8 cellular contexts compared by ENCODE assay signal in the genomic region with DNA sequence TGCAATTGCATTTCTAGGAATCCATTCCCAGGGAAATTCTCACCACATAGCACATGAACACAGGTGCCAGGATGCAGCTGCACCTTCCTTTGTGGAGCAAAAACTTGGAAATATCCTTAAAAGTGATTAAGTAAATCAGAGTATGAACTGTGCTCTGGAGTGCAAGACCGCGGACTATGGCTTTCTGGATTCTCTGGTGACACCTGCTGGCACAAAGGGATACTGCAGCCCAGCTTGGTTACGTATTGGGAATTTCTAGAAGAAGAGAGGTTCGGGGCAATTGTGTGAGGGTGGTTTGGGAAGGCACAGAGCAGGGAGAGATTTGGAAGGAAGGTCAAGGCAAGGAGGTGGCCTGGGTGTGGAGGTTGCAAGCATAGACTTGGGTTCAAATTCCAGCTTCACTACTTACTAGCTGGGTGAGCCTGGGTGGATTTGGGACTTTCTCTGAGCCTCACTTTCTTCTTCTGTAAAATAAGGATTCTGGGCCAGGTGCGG. TPM values are rescaled to one million over a fixed set of nuclear protein-coding genes. Genes with fewer than 3 reads are reported as not detected.
A peak's percentile ranks its signal among the peaks of the same experiment; 100 is the strongest.
DNase-seq lines count a peak whose midpoint lies in the region; ATAC-seq and TF ChIP-seq lines count a peak whose summit lies in the region.

No MANE protein-coding gene starts in this region.

- H2AFZ ChIP-seq in fibroblast of lung (ENCODE audit: low read length): no peak overlapping the region
- no peak overlapping the region for H2AFZ ChIP-seq in neural progenitor cell (replicated peaks)

- no peaks in the 10 kb centered on the region for H4K20me1 ChIP-seq in fibroblast of lung (ENCODE audit: control insufficient read depth, extremely low read depth, insufficient read depth, low read length)
- H4K20me1 ChIP-seq in neural progenitor cell (ENCODE audit: low read depth): no peaks in the 10 kb centered on the region

- peaks cover 10% of the 10 kb centered on the region for H3K4me1 ChIP-seq in CD4-positive, CD25-positive, alpha-beta regulatory T cell (ENCODE audit: control insufficient read depth, insufficient read depth, low read length, poor library complexity, severe bottlenecking)
- peaks cover 11% of the 10 kb centered on the region for H3K4me1 ChIP-seq in fibroblast of lung (ENCODE audit: control insufficient read depth, extremely low read depth, insufficient read depth, low read length)
- peaks cover 14% of the 10 kb centered on the region for H3K4me1 ChIP-seq in neural progenitor cell
- H3K4me1 ChIP-seq in suprapubic skin: peaks cover 44% of the 10 kb centered on the region

- no peak overlapping the region for H3K27ac ChIP-seq in CD4-positive, CD25-positive, alpha-beta regulatory T cell (ENCODE audit: insufficient read depth, low read length, poor library complexity, severe bottlenecking)
- H3K27ac ChIP-seq in fibroblast of lung (ENCODE audit: insufficient read depth, low read length) (no peak overlapping the region), neural progenitor cell (no peak overlapping the region), suprapubic skin (no peak overlapping the region)

- no peak overlapping the region for H3K4me2 ChIP-seq in fibroblast of lung (ENCODE audit: extremely low read depth, insufficient read depth, low read length)
- H3K4me2 ChIP-seq in neural progenitor cell: no peak overlapping the region

- H3K9ac ChIP-seq in fibroblast of lung (ENCODE audit: insufficient read depth, low read length) (no peak overlapping the region), neural progenitor cell (no peak overlapping the region)

- no peaks in the 10 kb centered on the region for H3K36me3 Mint-ChIP-seq in CD4-positive, CD25-positive, alpha-beta regulatory T cell
- no peaks in the 10 kb centered on the region for H3K36me3 Mint-ChIP-seq in neural progenitor cell

- peaks cover 11% of the 10 kb centered on the region for H3K27me3 Mint-ChIP-seq in CD4-positive, CD25-positive, alpha-beta regulatory T cell
- peaks cover 5% of the 10 kb centered on the region for H3K27me3 Mint-ChIP-seq in neural progenitor cell (ENCODE audit: insufficient read depth, low read depth)

- ATAC-seq in CD4-positive, CD25-positive, alpha-beta regulatory T cell (ENCODE audit: low read depth in 2 of 2): peak; percentile 55 to 57
- ATAC-seq in HG03175 (IDR thresholded peaks at IDR 0.05; ENCODE audit: unreplicated experiment): no peak

- TF ChIP-seq POLR2A in suprapubic skin (IDR thresholded peaks at IDR 0.05): no peak

- no peak overlapping the region for H3K4me3 ChIP-seq in CD4-positive, CD25-positive, alpha-beta regulatory T cell (ENCODE audit: low read depth, low read length)
- H3K4me3 ChIP-seq in fibroblast of lung (replicated peaks in 1 of 4; ENCODE audit: control extremely low read depth in 1 of 4, insufficient read depth in 1 of 4, low read depth in 3 of 4, low read length in 4 of 4): no peak overlapping the region
- no peak overlapping the region for H3K4me3 ChIP-seq in neural progenitor cell
- no peak overlapping the region for H3K4me3 ChIP-seq in suprapubic skin

- peak; percentile 69 to 76 (median 72) for DNase-seq in CD4-positive, CD25-positive, alpha-beta regulatory T cell
- DNase-seq in HS-5 (ENCODE audit: low read depth): peak; percentile 97
- DNase-seq in OCI-M1 (lab: John Stamatoyannopoulos, UW): peak; percentile 90
- DNase-seq in activated T-cell treated with anti-CD3 and anti-CD28 coated beads, Interleukin-2, amount 50 U/mL, for 1 hour: peak; percentile 91
- DNase-seq in fibroblast of lung (ENCODE audit: low read depth in 2 of 2): peak; percentile 57 to 82
- peak; percentile 71 for DNase-seq in neural progenitor cell (ENCODE audit: low spot score)
- DNase-seq in suprapubic skin (ENCODE audit: low spot score in 2 of 2): peak; percentile 88 to 89

- no peaks in the 10 kb centered on the region for H3K9me3 ChIP-seq in CD4-positive, CD25-positive, alpha-beta regulatory T cell (ENCODE audit: control insufficient read depth in 2 of 2, low read length in 2 of 2)
- H3K9me3 ChIP-seq in fibroblast of lung (ENCODE audit: control insufficient read depth, insufficient read depth, low read depth, low read length): no peaks in the 10 kb centered on the region
- H3K9me3 ChIP-seq in neural progenitor cell (ENCODE audit: low read depth): no peaks in the 10 kb centered on the region
- H3K9me3 ChIP-seq in suprapubic skin: no peaks in the 10 kb centered on the region

- WGBS in suprapubic skin: 25% methylated on average over 5 of the region's 5 CpGs

- peak overlapping the region in 1 of 3 donors; percentile 0 for H3K27ac Mint-ChIP-seq in CD4-positive, CD25-positive, alpha-beta regulatory T cell
- peak overlapping the region; percentile 4 for H3K27ac Mint-ChIP-seq in neural progenitor cell

- H3K79me2 ChIP-seq in fibroblast of lung (ENCODE audit: control insufficient read depth, insufficient read depth, low read length) (no peaks in the 10 kb centered on the region), neural progenitor cell (ENCODE audit: low read depth) (no peaks in the 10 kb centered on the region)

- peaks cover 0 to 17% (median 5%) of the 10 kb centered on the region in 4 donors for H3K4me1 Mint-ChIP-seq in CD4-positive, CD25-positive, alpha-beta regulatory T cell
- peaks cover 37% of the 10 kb centered on the region for H3K4me1 Mint-ChIP-seq in neural progenitor cell

- peaks cover 47% of the 10 kb centered on the region for H3F3A ChIP-seq in neural progenitor cell (ENCODE audit: low read depth)

- H3K4me3 Mint-ChIP-seq in CD4-positive, CD25-positive, alpha-beta regulatory T cell: no peak overlapping the region
- H3K4me3 Mint-ChIP-seq in neural progenitor cell: no peak overlapping the region

- peaks cover 5% of the 10 kb centered on the region for H3K27me3 ChIP-seq in CD4-positive, CD25-positive, alpha-beta regulatory T cell (ENCODE audit: control insufficient read depth, insufficient read depth, low read length)
- no peaks in the 10 kb centered on the region for H3K27me3 ChIP-seq in fibroblast of lung (ENCODE audit: control insufficient read depth, insufficient read depth, low read length)
- H3K27me3 ChIP-seq in neural progenitor cell: no peaks in the 10 kb centered on the region
- no peaks in the 10 kb centered on the region for H3K27me3 ChIP-seq in suprapubic skin

- TF ChIP-seq CTCF in fibroblast of lung (conservative IDR thresholded peaks at IDR 0.05 in 1 of 2, IDR thresholded peaks at IDR 0.05 in 1 of 2; ENCODE audit: low read depth in 1 of 2, low read length in 2 of 2) (peak; percentile 98 to 99), neural progenitor cell (IDR thresholded peaks at IDR 0.05) (peak; percentile 92), suprapubic skin (IDR thresholded peaks at IDR 0.05) (peak; percentile 90 to 96)

- TF ChIP-seq EP300 in suprapubic skin (IDR thresholded peaks at IDR 0.05): no peak

- no peaks in the 10 kb centered on the region for H3K9me3 Mint-ChIP-seq in CD4-positive, CD25-positive, alpha-beta regulatory T cell
- H3K9me3 Mint-ChIP-seq in neural progenitor cell: peaks cover 3% of the 10 kb centered on the region

- H3K36me3 ChIP-seq in CD4-positive, CD25-positive, alpha-beta regulatory T cell (ENCODE audit: control insufficient read depth, insufficient read depth, low read length): no peaks in the 10 kb centered on the region
- H3K36me3 ChIP-seq in fibroblast of lung (ENCODE audit: control insufficient read depth, insufficient read depth, low read length): no peaks in the 10 kb centered on the region
- H3K36me3 ChIP-seq in neural progenitor cell: no peaks in the 10 kb centered on the region
- no peaks in the 10 kb centered on the region for H3K36me3 ChIP-seq in suprapubic skin

RNA-seq across cellular contexts. Expression of a gene that starts 15.9 kb away (rescaled TPM):
- 26.4 TPM for total RNA-seq in CD4-positive, CD25-positive, alpha-beta regulatory T cell
- polyA plus RNA-seq in CD4-positive, CD25-positive, alpha-beta regulatory T cell: 10 to 100 TPM; 16.8 to 18.3 (median 17.8) TPM
- total RNA-seq in fibroblast of lung: 7.2 and 8.3 TPM in 2 replicates
- 41.1 and 56.9 TPM in 2 replicates for polyA plus RNA-seq in fibroblast of lung
- polyA plus RNA-seq in fibroblast of lung (2012): 33.2 and 52.3 TPM in 2 replicates
- 107 and 139 TPM in 2 replicates for polyA minus RNA-seq in fibroblast of lung (ENCODE audit: low replicate concordance)
- 9.5 and 21.6 TPM in 2 replicates for total RNA-seq in neural progenitor cell (ENCODE audit: low replicate concordance)
- 10 to 100 TPM; 30.5 to 82.2 (median 57.3) TPM for total RNA-seq in suprapubic skin

RNA-seq across cellular contexts. Expression of a gene that starts 21.3 kb away (rescaled TPM):
- 17.3 TPM for total RNA-seq in CD4-positive, CD25-positive, alpha-beta regulatory T cell
- 10 to 100 TPM; 12.3 to 12.9 (median 12.6) TPM for polyA plus RNA-seq in CD4-positive, CD25-positive, alpha-beta regulatory T cell
- total RNA-seq in fibroblast of lung (87.1 and 106 TPM in 2 replicates), neural progenitor cell (ENCODE audit: low replicate concordance) (1.8 and 2.9 TPM in 2 replicates), suprapubic skin (10 to 100 TPM; 43.2 to 83.9 (median 69.2) TPM)
- 15.6 and 21.0 TPM in 2 replicates for polyA plus RNA-seq in fibroblast of lung
- polyA plus RNA-seq in fibroblast of lung (2012): 41.0 and 47.6 TPM in 2 replicates
- 3.7 and 7.4 TPM in 2 replicates for polyA minus RNA-seq in fibroblast of lung (ENCODE audit: low replicate concordance)

RNA-seq across cellular contexts. Expression of a gene that starts 56.4 kb away (rescaled TPM):
- total RNA-seq in CD4-positive, CD25-positive, alpha-beta regulatory T cell: 124 TPM
- polyA plus RNA-seq in CD4-positive, CD25-positive, alpha-beta regulatory T cell: 100 to 1,000 TPM; 115 to 130 (median 127) TPM
- total RNA-seq in fibroblast of lung (31.7 and 33.4 TPM in 2 replicates), neural progenitor cell (ENCODE audit: low replicate concordance) (121 and 143 TPM in 2 replicates), suprapubic skin (100 to 1,000 TPM in 2 of 4 donors, 10 to 100 TPM in 2; 80.5 to 162 (median 99.0) TPM)
- polyA plus RNA-seq in fibroblast of lung: 193 and 217 TPM in 2 replicates
- 148 and 150 TPM in 2 replicates for polyA plus RNA-seq in fibroblast of lung (2012)
- polyA minus RNA-seq in fibroblast of lung (ENCODE audit: low replicate concordance): 51.1 and 51.5 TPM in 2 replicates
